In the genomic region with DNA sequence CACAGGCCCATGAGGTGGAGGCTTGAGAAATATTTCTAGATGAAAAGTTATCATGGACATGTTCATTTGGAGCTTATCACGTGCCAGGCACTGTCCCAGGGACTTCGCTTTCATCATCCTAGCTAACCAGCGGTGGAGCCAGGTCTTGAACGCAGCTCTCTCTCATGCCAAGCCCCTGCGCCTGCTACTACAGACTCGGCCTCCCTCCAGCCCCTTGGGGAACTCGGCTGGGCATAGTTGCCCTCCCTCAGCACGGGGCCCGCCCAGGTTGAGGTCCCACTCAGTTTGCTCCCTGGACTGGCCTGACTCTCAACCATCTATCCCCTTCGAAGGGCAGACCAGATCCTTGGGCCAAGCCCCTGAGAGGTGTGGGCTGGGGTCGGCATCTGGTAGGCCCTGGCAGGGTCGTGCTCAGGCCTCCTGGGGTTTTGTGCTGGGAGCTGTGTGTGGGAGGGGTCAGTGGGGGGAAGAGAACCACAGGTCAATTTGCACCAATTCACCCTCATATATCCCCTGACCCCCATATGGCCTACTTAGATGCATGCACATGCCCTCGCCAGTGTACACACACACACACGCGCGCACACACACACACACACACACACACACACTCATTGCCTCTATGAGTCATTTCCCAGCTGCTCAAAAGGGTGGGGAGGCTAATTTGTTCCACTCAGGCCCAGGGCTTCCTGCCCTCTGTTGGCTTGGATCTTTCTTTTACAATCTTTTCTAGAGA, we compare ENCODE assay signal across 6 cellular contexts. TPM values are rescaled to one million over a fixed set of nuclear protein-coding genes. Genes with fewer than 3 reads are reported as not detected.
DNase-seq lines count a peak whose midpoint lies in the region; ATAC-seq and TF ChIP-seq lines count a peak whose summit lies in the region.

No MANE protein-coding gene starts in this region.

- ATAC-seq in HG03354 (IDR thresholded peaks at IDR 0.05; ENCODE audit: poor library complexity, severe bottlenecking, unreplicated experiment), result no peak
- no peak for ATAC-seq in GM19023 (IDR thresholded peaks at IDR 0.05; ENCODE audit: unreplicated experiment)

- H3K9me3 ChIP-seq in fibroblast of lung (ENCODE audit: control insufficient read depth, insufficient read depth, low read depth, low read length), result no peaks in the 10 kb centered on the region

- DNase-seq in DMS53 (lab: John Stamatoyannopoulos, UW) (peak; percentile 77), T-helper 9 cell (peak; percentile 44), fibroblast of lung (ENCODE audit: low read depth in 2 of 2) (peak; percentile 91 to 95)
- peak; percentile 22 for DNase-seq in stimulated activated CD8-positive, alpha-beta memory T cell treated with anti-CD3 and anti-CD28 coated beads, Interleukin-12 subunit alpha, Interleukin-12 subunit beta, amount 100 ng/mL, for 1 hour (ENCODE audit: low read depth)

- H3K4me2 ChIP-seq in fibroblast of lung (ENCODE audit: extremely low read depth, insufficient read depth, low read length), result no peak overlapping the region

- H2AFZ ChIP-seq in fibroblast of lung (ENCODE audit: low read length), result no peak overlapping the region

- no peaks in the 10 kb centered on the region for H3K27me3 ChIP-seq in fibroblast of lung (ENCODE audit: control insufficient read depth, insufficient read depth, low read length)

- no peaks in the 10 kb centered on the region for H3K36me3 ChIP-seq in fibroblast of lung (ENCODE audit: control insufficient read depth, insufficient read depth, low read length)

- no peaks in the 10 kb centered on the region for H4K20me1 ChIP-seq in fibroblast of lung (ENCODE audit: control insufficient read depth, extremely low read depth, insufficient read depth, low read length)

- no peak overlapping the region for H3K9ac ChIP-seq in fibroblast of lung (ENCODE audit: insufficient read depth, low read length)

- peak in 1 of 2 donors; percentile 6 for TF ChIP-seq CTCF in fibroblast of lung (conservative IDR thresholded peaks at IDR 0.05 in 1 of 2, IDR thresholded peaks at IDR 0.05 in 1 of 2; ENCODE audit: low read depth in 1 of 2, low read length in 2 of 2)

- H3K4me3 ChIP-seq in fibroblast of lung (replicated peaks in 1 of 4; ENCODE audit: control extremely low read depth in 1 of 4, insufficient read depth in 1 of 4, low read depth in 3 of 4, low read length in 4 of 4), result no peak overlapping the region

- peaks cover 3% of the 10 kb centered on the region for H3K4me1 ChIP-seq in fibroblast of lung (ENCODE audit: control insufficient read depth, extremely low read depth, insufficient read depth, low read length)

- H3K79me2 ChIP-seq in fibroblast of lung (ENCODE audit: control insufficient read depth, insufficient read depth, low read length), result no peaks in the 10 kb centered on the region

- no peak overlapping the region for H3K27ac ChIP-seq in fibroblast of lung (ENCODE audit: insufficient read depth, low read length)

RNA-seq across cellular contexts. Expression of a gene that starts 12.1 kb away (rescaled TPM):
- total RNA-seq in fibroblast of lung, result under 0.01 and 0.83 TPM in 2 replicates
- not detected in 2 replicates for polyA plus RNA-seq in fibroblast of lung
- not detected in 2 replicates for polyA plus RNA-seq in fibroblast of lung (2012)
- not detected in 2 replicates for polyA minus RNA-seq in fibroblast of lung (ENCODE audit: low replicate concordance)

RNA-seq across cellular contexts. Expression of a gene that starts 13.3 kb away (rescaled TPM):
- total RNA-seq in fibroblast of lung, result 0.17 and 0.26 TPM in 2 replicates
- 0.02 and 0.19 TPM in 2 replicates for polyA plus RNA-seq in fibroblast of lung
- 0.12 and 0.22 TPM in 2 replicates for polyA plus RNA-seq in fibroblast of lung (2012)
- not detected in 2 replicates for polyA minus RNA-seq in fibroblast of lung (ENCODE audit: low replicate concordance)

RNA-seq across cellular contexts. Expression of a gene that starts 35.6 kb away (rescaled TPM):
- total RNA-seq in fibroblast of lung, result 2.6 and 3.5 TPM in 2 replicates
- 0.45 and 1.1 TPM in 2 replicates for polyA plus RNA-seq in fibroblast of lung
- 0.56 and 0.96 TPM in 2 replicates for polyA plus RNA-seq in fibroblast of lung (2012)
- polyA minus RNA-seq in fibroblast of lung (ENCODE audit: low replicate concordance), result 0.56 and 4.3 TPM in 2 replicates

RNA-seq across cellular contexts. Expression of a gene that starts 52.7 kb away (rescaled TPM):
- total RNA-seq in fibroblast of lung, result 0.17 and 0.26 TPM in 2 replicates
- polyA plus RNA-seq in fibroblast of lung, result 0.72 TPM in 1 of 2 replicates, not detected in the other
- 0.36 TPM in 1 of 2 replicates, not detected in the other for polyA plus RNA-seq in fibroblast of lung (2012)
- not detected in 2 replicates for polyA minus RNA-seq in fibroblast of lung (ENCODE audit: low replicate concordance)

Comparison
In these comparisons a context has a peak if more than half of its experiments do, and no peak if none do; other contexts are left out.
1. DNase-seq: peak in every context shown above with its lines; median percentile 93 in fibroblast of lung; 77 in DMS53; 44 in T-helper 9 cell; 22 in stimulated activated CD8-positive, alpha-beta memory T cell treated with anti-CD3 and anti-CD28 coated beads, Interleukin-12 subunit alpha, Interleukin-12 subunit beta, amount 100 ng/mL, for 1 hour.